In genomic region chr2:165678882-165679281, GRCh38 we compare ENCODE assay signal across 15 cellular contexts.
A peak's percentile ranks its signal among the peaks of the same experiment; 100 is the strongest.
DNase-seq lines count a peak whose midpoint lies in the region; ATAC-seq and TF ChIP-seq lines count a peak whose summit lies in the region.
"Had no signal": no experiment of that assay in that cellular context is flagged by ENCODE, and none has a peak within 500 bp of the region (broad histone marks: within the 10 kb centered on the region; RNA-seq: fewer than 3 reads in every experiment).

No MANE protein-coding gene starts in this region.

- H3K4me1 ChIP-seq in HEK293 (ENCODE audit: control insufficient read depth, insufficient read depth, low read length): no peaks in the 10 kb centered on the region
- H3K4me1 ChIP-seq: BE2C had no signal

- H3K4me1 Mint-ChIP-seq in T-helper 2 cell treated with Interferon-gamma antibody and Interleukin-4, amounts not matched to agents 5 μg/mL and 100 μg/mL, for 36 hours (ENCODE audit: low read depth): no peaks in the 10 kb centered on the region
- H3K4me1 Mint-ChIP-seq: CD4-positive, alpha-beta memory T cell had no signal

- no peaks in the 10 kb centered on the region for H3K36me3 Mint-ChIP-seq in T-helper 2 cell treated with Interferon-gamma antibody and Interleukin-4, amounts not matched to agents 5 μg/mL and 100 μg/mL, for 36 hours (ENCODE audit: low read depth)
- H3K36me3 Mint-ChIP-seq: CD4-positive, alpha-beta memory T cell had no signal

- no peaks in the 10 kb centered on the region for H3K9me3 ChIP-seq in HEK293 (ENCODE audit: control insufficient read depth, insufficient read depth, low read depth, low read length)
- H3K9me3 ChIP-seq: BE2C had no signal

- intact Hi-C loops in head of caudate nucleus (cut with DNase I): no loop called here

- no peak overlapping the region for H3K4me3 Mint-ChIP-seq in T-helper 2 cell treated with Interferon-gamma antibody and Interleukin-4, amounts not matched to agents 5 μg/mL and 100 μg/mL, for 36 hours
- H3K4me3 Mint-ChIP-seq: CD4-positive, alpha-beta memory T cell had no signal

- CTCF ChIA-PET in HEK293 (lab: Yijun Ruan, JAX): interaction anchor here (0.6 kb wide), 1 partner anchor 269 kb away, joined by 3 read pairs; no protein-coding TSS in a partner anchor

- no peak overlapping the region for H3K27ac ChIP-seq in HEK293 (ENCODE audit: extremely low read depth, low read depth, low read length)
- peak overlapping the region; percentile 2 for H3K27ac ChIP-seq in caudate nucleus (ENCODE audit: low read depth, low read length)
- H3K27ac ChIP-seq: C4-2B had no signal

- no peak overlapping the region for H3K27ac Mint-ChIP-seq in T-helper 2 cell treated with Interferon-gamma antibody and Interleukin-4, amounts not matched to agents 5 μg/mL and 100 μg/mL, for 36 hours
- H3K27ac Mint-ChIP-seq: CD4-positive, alpha-beta memory T cell had no signal

- no peak for ATAC-seq in GM19351 (IDR thresholded peaks at IDR 0.05; ENCODE audit: unreplicated experiment)

- DNase-seq in caudate nucleus (lab: John Stamatoyannopoulos, UW) (peak in 40 of 61 donors; percentile 12 to 89 (median 46)), head of caudate nucleus (peak in 41 of 42 donors; percentile 17 to 89 (median 59)), superior temporal gyrus (ENCODE audit: extremely low spot score) (peak; percentile 57), middle frontal gyrus (ENCODE audit: extremely low spot score, low spot score) (no peak)
- DNase-seq in T-helper 2 cell treated with Interferon-gamma antibody and Interleukin-4, amounts not matched to agents 5 μg/mL and 100 μg/mL, for 36 hours (ENCODE audit: low spot score): no peak
- DNase-seq: BE2C; CD4-positive, alpha-beta memory T cell; DMS153; DMS79 treated with DMSO at 0.1 percent for 48 hours; EL; GDM1; HCEC 1CT had no signal

- no peak overlapping the region for H3K4me3 ChIP-seq in HEK293 (ENCODE audit: low read depth, low read length)

- no peak for TF ChIP-seq CTCF in HEK293 (tag by site-specific recombination; IDR thresholded peaks at IDR 0.05)

- POLR2A ChIA-PET in HEK293 (lab: Yijun Ruan, JAX): no interaction called here

- no peaks in the 10 kb centered on the region for H3K9me3 Mint-ChIP-seq in T-helper 2 cell treated with Interferon-gamma antibody and Interleukin-4, amounts not matched to agents 5 μg/mL and 100 μg/mL, for 36 hours
- H3K9me3 Mint-ChIP-seq: CD4-positive, alpha-beta memory T cell had no signal

- H3K27me3 Mint-ChIP-seq in T-helper 2 cell treated with Interferon-gamma antibody and Interleukin-4, amounts not matched to agents 5 μg/mL and 100 μg/mL, for 36 hours (ENCODE audit: low read depth): no peaks in the 10 kb centered on the region

- H3K36me3 ChIP-seq in HEK293 (ENCODE audit: control insufficient read depth in 2 of 2, insufficient read depth in 1 of 2, low read length in 2 of 2): peaks cover 0 to 33% of the 10 kb centered on the region in 2 experiments; a peak in 1 of 3 replicates

TF ChIP-seq in HEK293, 187 proteins besides CTCF, POLR2A, EP300 and RAD21:
- no peak for TF ChIP-seq HOXD13 (CRISPR knock-in tag; IDR thresholded peaks at IDR 0.05; ENCODE audit: borderline replicate concordance)
- peak; percentile 79 for TF ChIP-seq ZNF513 (tag by site-specific recombination; IDR thresholded peaks at IDR 0.05)
- TF ChIP-seq ZBTB7A (tag by site-specific recombination; IDR thresholded peaks at IDR 0.05; ENCODE audit: low read depth): no peak
- TF ChIP-seq ATF2 (tag by site-specific recombination; IDR thresholded peaks at IDR 0.05; ENCODE audit: low read depth): no peak
- TF ChIP-seq KLF1 (tag by site-specific recombination; IDR thresholded peaks at IDR 0.05): no peak
- TF ChIP-seq PATZ1 (tag by site-specific recombination; IDR thresholded peaks at IDR 0.05): no peak
- no peak for TF ChIP-seq ZNF311 (tag by site-specific recombination; IDR thresholded peaks at IDR 0.05; ENCODE audit: borderline replicate concordance)

Comparison
In these comparisons a context has a peak if more than half of its experiments do, and no peak if none do; other contexts are left out.
1. DNase-seq: peak in caudate nucleus (40 of 61), head of caudate nucleus (41 of 42) and superior temporal gyrus (single experiment); none in T-helper 2 cell treated with Interferon-gamma antibody and Interleukin-4, amounts not matched to agents 5 μg/mL and 100 μg/mL, for 36 hours (single experiment) and middle frontal gyrus (single experiment).